9 cellular contexts compared by ENCODE assay signal in the genomic region with DNA sequence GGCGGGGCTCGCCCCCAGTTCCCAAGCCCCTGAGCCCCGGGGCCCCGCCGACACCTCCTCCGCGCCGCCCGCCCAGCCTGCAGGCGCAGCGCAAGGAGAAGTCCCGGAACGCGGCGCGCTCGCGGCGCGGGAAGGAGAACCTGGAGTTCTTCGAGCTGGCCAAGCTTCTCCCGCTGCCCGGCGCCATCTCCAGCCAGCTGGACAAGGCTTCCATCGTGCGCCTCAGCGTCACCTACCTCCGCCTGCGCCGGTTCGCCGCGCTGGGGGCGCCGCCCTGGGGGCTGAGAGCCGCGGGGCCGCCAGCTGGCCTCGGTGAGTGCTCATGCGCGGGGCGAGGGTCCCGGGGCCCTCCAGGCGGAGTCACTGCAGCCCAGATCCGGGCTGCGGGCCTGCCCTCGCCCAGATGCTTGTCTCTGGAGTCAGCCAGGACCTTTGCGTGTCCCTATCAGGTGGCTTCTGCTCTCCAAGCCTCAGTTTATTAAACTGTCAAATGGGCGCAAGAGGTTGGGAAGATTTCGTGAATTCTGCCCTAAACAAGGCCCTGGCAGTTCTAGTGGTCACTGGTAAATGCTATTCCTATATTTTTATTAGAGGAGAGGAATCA. TPM values are rescaled to one million over a fixed set of nuclear protein-coding genes. Genes with fewer than 3 reads are reported as not detected.
DNase-seq lines count a peak whose midpoint lies in the region; ATAC-seq and TF ChIP-seq lines count a peak whose summit lies in the region.
"Had no signal": no experiment of that assay in that cellular context is flagged by ENCODE, and none has a peak within 500 bp of the region (broad histone marks: within the 10 kb centered on the region; RNA-seq: fewer than 3 reads in every experiment).

No MANE protein-coding gene starts in this region.

- H3K4me3 Mint-ChIP-seq in glutamatergic neuron (ENCODE audit: unreplicated experiment) = no peak overlapping the region
- H3K4me3 Mint-ChIP-seq: activated naive CD4-positive, alpha-beta T cell treated with anti-CD3 and anti-CD28 coated beads for 36 hours had no signal

- peak overlapping the region; percentile 54 for H3K9ac ChIP-seq in ES-I3 (ENCODE audit: low read depth, low read length)
- no peak overlapping the region for H3K9ac ChIP-seq in SK-N-SH

- H3K27me3 ChIP-seq in SK-N-SH (ENCODE audit: insufficient read depth) = peaks cover 39% of the 10 kb centered on the region

- peak overlapping the region; percentile 88 for H3K4me2 ChIP-seq in SK-N-SH

- no peak for TF ChIP-seq RAD21 in SK-N-SH (IDR thresholded peaks at IDR 0.05; ENCODE audit: low read length)

- H3K27me3 Mint-ChIP-seq in glutamatergic neuron (ENCODE audit: unreplicated experiment) = peaks cover 13% of the 10 kb centered on the region

- CTCF ChIA-PET in SK-N-SH (lab: Yijun Ruan, JAX) = interaction anchor here (0.6 to 10.5 kb wide), 5 partner anchors 9 to 111 kb away, joined by 3 to 98 read pairs (median 7); no protein-coding TSS in a partner anchor

- no peaks in the 10 kb centered on the region for H3K36me3 Mint-ChIP-seq in glutamatergic neuron (ENCODE audit: unreplicated experiment)

- WGBS in SK-N-SH (ENCODE audit: low lambda C conversion rate) = 14% methylated on average over 18 of the region's 50 CpGs

- no peak for TF ChIP-seq CTCF in SK-N-SH (IDR thresholded peaks at IDR 0.05)
- no peak for TF ChIP-seq CTCF in glutamatergic neuron (IDR thresholded peaks at IDR 0.05; ENCODE audit: partially characterized antibody, unreplicated experiment)

- no peak overlapping the region for H3K27ac Mint-ChIP-seq in glutamatergic neuron (ENCODE audit: unreplicated experiment)
- H3K27ac Mint-ChIP-seq: activated naive CD4-positive, alpha-beta T cell treated with anti-CD3 and anti-CD28 coated beads for 36 hours had no signal

- no peaks in the 10 kb centered on the region for H3K36me3 ChIP-seq in ES-I3 (ENCODE audit: insufficient read depth, low read length)
- H3K36me3 ChIP-seq in SK-N-SH (replicated peaks in 1 of 2; ENCODE audit: control insufficient read depth in 1 of 2, insufficient read depth in 2 of 2, low read length in 1 of 2) = no peaks in the 10 kb centered on the region

- peak overlapping the region; percentile 35 to 61 for H3K4me3 ChIP-seq in SK-N-SH (ENCODE audit: low read depth in 2 of 2, low read length in 1 of 2)

- H3K27ac ChIP-seq in SK-N-SH (ENCODE audit: low read depth in 2 of 2, low read length in 1 of 2) = no peak overlapping the region

- H3K9me3 ChIP-seq in ES-I3 (ENCODE audit: control insufficient read depth, insufficient read depth, low read length) (no peaks in the 10 kb centered on the region), SK-N-SH (no peaks in the 10 kb centered on the region)

- no peak for TF ChIP-seq EP300 in SK-N-SH (IDR thresholded peaks at IDR 0.05; ENCODE audit: borderline replicate concordance in 1 of 2, low read depth in 1 of 2, low read length in 1 of 2)

- H3K4me1 Mint-ChIP-seq in glutamatergic neuron (ENCODE audit: low read depth, unreplicated experiment) = no peaks in the 10 kb centered on the region

- peaks cover 15% of the 10 kb centered on the region for H3F3A ChIP-seq in SK-N-SH (replicated peaks; ENCODE audit: insufficient read depth)

- H3K9me3 Mint-ChIP-seq in glutamatergic neuron (ENCODE audit: unreplicated experiment) = peaks cover 3% of the 10 kb centered on the region
- H3K9me3 Mint-ChIP-seq: activated naive CD4-positive, alpha-beta T cell treated with anti-CD3 and anti-CD28 coated beads for 36 hours had no signal

- H3K4me1 ChIP-seq in ES-I3 (ENCODE audit: insufficient read depth, low read length) (no peaks in the 10 kb centered on the region; the same call in 1 of the 2 replicates), SK-N-SH (ENCODE audit: control insufficient read depth in 1 of 2, insufficient read depth in 2 of 2, low read depth in 1 of 2, low read length in 1 of 2) (peaks cover 3 to 19% of the 10 kb centered on the region in 2 experiments; a peak in 2 of 4 replicates)

- peaks cover 5% of the 10 kb centered on the region; the same call in 1 of the 2 replicates for H4K20me1 ChIP-seq in SK-N-SH (ENCODE audit: insufficient read depth)

- H3K79me2 ChIP-seq in SK-N-SH (ENCODE audit: insufficient read depth) = no peaks in the 10 kb centered on the region

- H2AFZ ChIP-seq in SK-N-SH (ENCODE audit: low read depth) = peak overlapping the region; percentile 22; the same call in 1 of the 2 replicates

- no peaks in the 10 kb centered on the region for H3K9me2 ChIP-seq in SK-N-SH

- peak; percentile 69 for DNase-seq in SK-N-SH
- DNase-seq in glutamatergic neuron = peak; percentile 62
- DNase-seq in retina = peak; percentile 39
- DNase-seq in SIG-M5 (lab: John Stamatoyannopoulos, UW) = no peak
- DNase-seq in Kasumi-1 (lab: John Stamatoyannopoulos, UW) = no peak
- DNase-seq: activated naive CD4-positive, alpha-beta T cell treated with anti-CD3 and anti-CD28 coated beads for 36 hours; NCI-H446 treated with DMSO at 0.1 percent for 48 hours had no signal

- ATAC-seq in GM21723 (IDR thresholded peaks at IDR 0.05; ENCODE audit: unreplicated experiment) = no peak

- POLR2A ChIA-PET in SK-N-SH (lab: Yijun Ruan, JAX) = interaction anchor here (0.5 kb wide), 1 partner anchor 93 kb away, joined by 5 read pairs; no protein-coding TSS in a partner anchor

TF ChIP-seq in SK-N-SH, 30 proteins besides CTCF, POLR2A, EP300 and RAD21:
- TF ChIP-seq EZH2phosphoT487 (IDR thresholded peaks at IDR 0.05; ENCODE audit: borderline replicate concordance, low read depth) = peak; percentile 60; the same call in 1 of the 2 replicates
- TF ChIP-seq GABPA (IDR thresholded peaks at IDR 0.05; ENCODE audit: low read depth) = no peak

RNA-seq across cellular contexts. Expression of gene NPAS1, which starts 2.0 kb away (rescaled TPM):
- 1.0 and 1.1 TPM in 2 replicates for polyA plus RNA-seq in SK-N-SH (2012; rRNA removed)
- polyA plus RNA-seq in SK-N-SH (2012; cell fraction: cytosol; rRNA removed) = 0.62 and 1.00 TPM in 2 replicates
- polyA plus RNA-seq in SK-N-SH (2012; cell fraction: nucleus; rRNA removed) = 2.6 and 3.8 TPM in 2 replicates
- 1.7 TPM for total RNA-seq in glutamatergic neuron (ENCODE audit: unreplicated experiment)

RNA-seq across cellular contexts. Expression of gene TMEM160, which starts 26.8 kb away (rescaled TPM):
- polyA plus RNA-seq in SK-N-SH (2012; rRNA removed) = 33.0 and 40.1 TPM in 2 replicates
- polyA plus RNA-seq in SK-N-SH (2012; cell fraction: cytosol; rRNA removed) = 16.8 and 26.2 TPM in 2 replicates
- polyA plus RNA-seq in SK-N-SH (2012; cell fraction: nucleus; rRNA removed) = 13.8 and 35.6 TPM in 2 replicates
- 31.0 TPM for total RNA-seq in glutamatergic neuron (ENCODE audit: unreplicated experiment)

Comparison
In these comparisons a context has a peak if more than half of its experiments do, and no peak if none do; other contexts are left out.
1. DNase-seq: peak in SK-N-SH (single experiment), glutamatergic neuron (single experiment) and retina (single experiment); none in SIG-M5 (single experiment) and Kasumi-1 (0 of 2).